In genomic region chr20:58610071-58610800, GRCh38 we compare ENCODE assay signal across 13 cellular contexts. TPM values are rescaled to one million over a fixed set of nuclear protein-coding genes. Genes with fewer than 3 reads are reported as not detected.
A peak's percentile ranks its signal among the peaks of the same experiment; 100 is the strongest.
DNase-seq lines count a peak whose midpoint lies in the region; ATAC-seq and TF ChIP-seq lines count a peak whose summit lies in the region.
"Had no signal": no experiment of that assay in that cellular context is flagged by ENCODE, and none has a peak within 500 bp of the region (broad histone marks: within the 10 kb centered on the region; RNA-seq: fewer than 3 reads in every experiment).

No MANE protein-coding gene starts in this region.

- TF ChIP-seq CTCF in breast epithelium (IDR thresholded peaks at IDR 0.05): no peak
- no peak for TF ChIP-seq CTCF in mammary epithelial cell (conservative IDR thresholded peaks at IDR 0.05 in 1 of 2, IDR thresholded peaks at IDR 0.05 in 1 of 2; ENCODE audit: extremely low read depth in 1 of 2, insufficient read depth in 1 of 2, low read depth in 1 of 2, low read length in 2 of 2)
- no peak for TF ChIP-seq CTCF in chondrocyte (IDR thresholded peaks at IDR 0.05)

- dilution Hi-C loops in mammary epithelial cell (cut with HindIII; ENCODE audit: low sequenced_read_pairs): no loop called here

- H3K9ac ChIP-seq in mammary epithelial cell (ENCODE audit: insufficient read depth, low read length) (no peak overlapping the region), trophoblast cell (ENCODE audit: low read length) (no peak overlapping the region)

- H3K27me3 ChIP-seq in breast epithelium (no peaks in the 10 kb centered on the region), mammary epithelial cell (ENCODE audit: insufficient read depth, low read length) (no peaks in the 10 kb centered on the region), trophoblast cell (ENCODE audit: insufficient read depth, low read length) (no peaks in the 10 kb centered on the region)

- DNase-seq in breast epithelium (ENCODE audit: low spot score in 2 of 2) (no peak), mammary epithelial cell (no peak), chondrocyte (ENCODE audit: low spot score) (peak; percentile 77), trophoblast cell (no peak)
- no peak for DNase-seq in stimulated activated effector memory CD8-positive, alpha-beta T cell treated with anti-CD3 and anti-CD28 coated beads, Interleukin-12 subunit alpha, Interleukin-12 subunit beta, amount 100 ng/mL, for 72 hours (ENCODE audit: low spot score in 2 of 2)
- DNase-seq in stimulated activated CD4-positive, alpha-beta T cell treated with anti-CD3 and anti-CD28 coated beads, Interleukin-4, amount 100 ng/mL, for 24 hours: no peak
- DNase-seq: CD8-positive, alpha-beta memory T cell; DMS53; GF-D8; HCEC 1CT had no signal

- H2BK12ac ChIP-seq in trophoblast cell (ENCODE audit: low read length): peak overlapping the region; percentile 19

- intact Hi-C loops in breast epithelium (cut with DNase I; ENCODE audit: low total_unique reads): no loop called here
- intact Hi-C loops in mammary epithelial cell (cut with micrococcal nuclease): no loop called here

- H2AFZ ChIP-seq in mammary epithelial cell (ENCODE audit: low read depth, low read length): no peak overlapping the region
- H2AFZ ChIP-seq in trophoblast cell (ENCODE audit: insufficient read depth, low read length, poor library complexity): no peak overlapping the region

- peaks cover 31% of the 10 kb centered on the region for H3K4me1 Mint-ChIP-seq in chondrocyte (ENCODE audit: low read depth)
- H3K4me1 Mint-ChIP-seq in stimulated activated effector memory CD8-positive, alpha-beta T cell treated with anti-CD3 and anti-CD28 coated beads, Interleukin-12 subunit alpha, Interleukin-12 subunit beta, amount 100 ng/mL, for 72 hours: no peaks in the 10 kb centered on the region
- H3K4me1 Mint-ChIP-seq: CD8-positive, alpha-beta memory T cell had no signal

- H3K4me3 ChIP-seq in breast epithelium (no peak overlapping the region), mammary epithelial cell (replicated peaks in 1 of 3; ENCODE audit: insufficient read depth in 1 of 3, low read depth in 2 of 3, low read length in 3 of 3) (no peak overlapping the region), trophoblast cell (ENCODE audit: low read depth, low read length) (no peak overlapping the region)

- H3K4me2 ChIP-seq in mammary epithelial cell (ENCODE audit: insufficient read depth, low read depth, low read length) (no peak overlapping the region), trophoblast cell (ENCODE audit: low read length) (no peak overlapping the region)

- no peaks in the 10 kb centered on the region for H3K9me3 ChIP-seq in breast epithelium
- H3K9me3 ChIP-seq in mammary epithelial cell (replicated peaks; ENCODE audit: insufficient read depth, low read length): no peaks in the 10 kb centered on the region
- H3K9me3 ChIP-seq in trophoblast cell (ENCODE audit: insufficient read depth, low read depth, low read length): peaks cover 2% of the 10 kb centered on the region
- H3K9me3 ChIP-seq: Caco-2 had no signal

- H2AK5ac ChIP-seq in trophoblast cell (ENCODE audit: low read length): peak overlapping the region; percentile 40

- H4K20me1 ChIP-seq in mammary epithelial cell (ENCODE audit: insufficient read depth, low read length): no peaks in the 10 kb centered on the region

- no peak overlapping the region for H3K4me3 Mint-ChIP-seq in chondrocyte (ENCODE audit: unreplicated experiment)
- H3K4me3 Mint-ChIP-seq in stimulated activated effector memory CD8-positive, alpha-beta T cell treated with anti-CD3 and anti-CD28 coated beads, Interleukin-12 subunit alpha, Interleukin-12 subunit beta, amount 100 ng/mL, for 72 hours: no peak overlapping the region
- H3K4me3 Mint-ChIP-seq: CD8-positive, alpha-beta memory T cell had no signal

- H4K8ac ChIP-seq in trophoblast cell (ENCODE audit: low read depth, low read length): peak overlapping the region; percentile 8

- H4K91ac ChIP-seq in trophoblast cell (ENCODE audit: low read depth, low read length): peak overlapping the region; percentile 55

- in situ Hi-C loops in mammary epithelial cell (cut with MboI; ENCODE audit: low sequenced_read_pairs in 2 of 2): no loop called here

- peak overlapping the region; percentile 38 for H3K14ac ChIP-seq in trophoblast cell (ENCODE audit: low read length)

- H3K27ac ChIP-seq in breast epithelium (peak overlapping the region; percentile 86 to 88), mammary epithelial cell (ENCODE audit: insufficient read depth, low read depth, low read length) (no peak overlapping the region), trophoblast cell (ENCODE audit: low read depth, low read length) (no peak overlapping the region)
- H3K27ac ChIP-seq: 22Rv1 had no signal

- no peak overlapping the region for H3K23ac ChIP-seq in trophoblast cell (ENCODE audit: low read length)

- TF ChIP-seq POLR2A in breast epithelium (IDR thresholded peaks at IDR 0.05): no peak

- H3K4ac ChIP-seq in trophoblast cell (ENCODE audit: low read depth, low read length): no peak overlapping the region

- H3K18ac ChIP-seq in trophoblast cell (ENCODE audit: low read length): peak overlapping the region; percentile 32

- no peak overlapping the region for H3K27ac Mint-ChIP-seq in chondrocyte (ENCODE audit: unreplicated experiment)
- no peak overlapping the region for H3K27ac Mint-ChIP-seq in stimulated activated effector memory CD8-positive, alpha-beta T cell treated with anti-CD3 and anti-CD28 coated beads, Interleukin-12 subunit alpha, Interleukin-12 subunit beta, amount 100 ng/mL, for 72 hours
- H3K27ac Mint-ChIP-seq: CD8-positive, alpha-beta memory T cell had no signal

- no peaks in the 10 kb centered on the region for H3K9me3 Mint-ChIP-seq in chondrocyte (ENCODE audit: low read depth)
- H3K9me3 Mint-ChIP-seq in stimulated activated effector memory CD8-positive, alpha-beta T cell treated with anti-CD3 and anti-CD28 coated beads, Interleukin-12 subunit alpha, Interleukin-12 subunit beta, amount 100 ng/mL, for 72 hours: no peaks in the 10 kb centered on the region
- H3K9me3 Mint-ChIP-seq: CD8-positive, alpha-beta memory T cell had no signal

- CTCF ChIA-PET in mammary epithelial cell (lab: Charles Lee; ENCODE audit: low non-redundant PET): no interaction called here

- BruUV-seq in mammary epithelial cell (replicated peaks; lab: Mats Ljungman, UMichigan): no TSS peak

- no peak overlapping the region for H4K12ac ChIP-seq in trophoblast cell (ENCODE audit: low read depth, low read length)

- H3K36me3 ChIP-seq in breast epithelium: no peaks in the 10 kb centered on the region
- H3K36me3 ChIP-seq in mammary epithelial cell (ENCODE audit: insufficient read depth, low read length): no peaks in the 10 kb centered on the region
- no peaks in the 10 kb centered on the region for H3K36me3 ChIP-seq in trophoblast cell (ENCODE audit: control insufficient read depth in 1 of 2, insufficient read depth in 2 of 2, low read length in 2 of 2)

- no peak overlapping the region for H2BK5ac ChIP-seq in trophoblast cell (ENCODE audit: low read depth, low read length, poor library complexity)

- no peaks in the 10 kb centered on the region for H3K79me2 ChIP-seq in mammary epithelial cell (ENCODE audit: insufficient read depth, low read length)
- no peaks in the 10 kb centered on the region for H3K79me2 ChIP-seq in trophoblast cell (ENCODE audit: control insufficient read depth, insufficient read depth, low read length, poor library complexity)

- H3K36me3 Mint-ChIP-seq in chondrocyte (ENCODE audit: low read depth): no peaks in the 10 kb centered on the region
- H3K36me3 Mint-ChIP-seq in stimulated activated effector memory CD8-positive, alpha-beta T cell treated with anti-CD3 and anti-CD28 coated beads, Interleukin-12 subunit alpha, Interleukin-12 subunit beta, amount 100 ng/mL, for 72 hours: no peaks in the 10 kb centered on the region
- H3K36me3 Mint-ChIP-seq: CD8-positive, alpha-beta memory T cell had no signal

- peaks cover 9% of the 10 kb centered on the region for H3K79me1 ChIP-seq in trophoblast cell (ENCODE audit: low read length)

- H3K4me1 ChIP-seq in breast epithelium (peaks cover 0 to 4% of the 10 kb centered on the region in 2 donors), mammary epithelial cell (ENCODE audit: insufficient read depth, low read length) (no peaks in the 10 kb centered on the region), trophoblast cell (ENCODE audit: control insufficient read depth in 1 of 2, insufficient read depth in 2 of 2, low read length in 2 of 2) (peaks cover 25% of the 10 kb centered on the region in 2 experiments)

- H3K27me3 Mint-ChIP-seq in chondrocyte (ENCODE audit: low read depth): no peaks in the 10 kb centered on the region

- H2BK120ac ChIP-seq in trophoblast cell (ENCODE audit: insufficient read depth, low read length, poor library complexity): peak overlapping the region; percentile 59

- no peak for ATAC-seq in GM19455 (IDR thresholded peaks at IDR 0.05; ENCODE audit: unreplicated experiment)
- no peak for ATAC-seq in stimulated activated effector memory CD8-positive, alpha-beta T cell treated with anti-CD3 and anti-CD28 coated beads, Interleukin-12 subunit alpha, Interleukin-12 subunit beta, amount 100 ng/mL, for 72 hours

- 82% methylated on average over 7 of the region's 19 CpGs for WGBS in mammary epithelial cell (ENCODE audit: low coverage, missing lambda C conversion rate)
- WGBS in trophoblast cell (ENCODE audit: extremely low coverage, insufficient coverage, insufficient read length): no CpG with 5 or more reads among the region's 19 CpGs

RNA-seq across cellular contexts. Expression of gene STX16, which starts 40.8 kb away (rescaled TPM):
- 10 to 100 TPM; 54.4 to 76.5 (median 74.4) TPM for total RNA-seq in breast epithelium
- 10 to 100 TPM; 34.7 to 71.7 TPM for total RNA-seq in mammary epithelial cell
- polyA plus RNA-seq in mammary epithelial cell: 29.5 TPM
- 34.2 TPM for polyA minus RNA-seq in mammary epithelial cell
- total RNA-seq in chondrocyte: 44.5 to 58.1 TPM (median 50.4 TPM) in 3 replicates
- 26.9 and 28.5 TPM in 2 replicates for polyA plus RNA-seq in trophoblast cell (2013)

Comparison
In these comparisons a context has a peak if more than half of its experiments do, and no peak if none do; other contexts are left out.
1. H3K27ac ChIP-seq: peak in breast epithelium (2 of 2); none in mammary epithelial cell (single experiment) and trophoblast cell (single experiment).